Comparison of ENCODE assay signal across 33 cellular contexts in genomic region chr6:91611190-91611589, GRCh38.
"Had no signal": no experiment of that assay in that cellular context is flagged by ENCODE, and none has a peak within 500 bp of the region (broad histone marks: within the 10 kb centered on the region; RNA-seq: fewer than 3 reads in every experiment).

No MANE protein-coding gene starts in this region.

- H3K27ac ChIP-seq: adrenal gland, ascending aorta, body of pancreas, brain microvascular endothelial cell, breast epithelium, cardiac muscle cell had no signal

- H3K9me3 ChIP-seq: adrenal gland, ascending aorta, body of pancreas, breast epithelium had no signal

- H3K36me3 ChIP-seq: adrenal gland, ascending aorta, brain microvascular endothelial cell, breast epithelium, cardiac muscle cell had no signal

- ATAC-seq: activated naive CD4-positive, alpha-beta T cell treated with anti-CD3 and anti-CD28 coated beads, Interleukin-2, amount 50 U/mL, for 72 hours; activated naive CD8-positive, alpha-beta T cell treated with anti-CD3 and anti-CD28 coated beads, Interleukin-2, amount 50 U/mL, for 24 hours; activated T-cell treated with anti-CD3 and anti-CD28 coated beads, Interleukin-2, amount 50 U/mL, for 4 hours; activated T-cell treated with anti-CD3 and anti-CD28 coated beads, Interleukin-2, amount 50 U/mL, for 72 hours; activated T-helper 17 cell treated with anti-CD3 and anti-CD28 coated beads, Interleukin-2, amount 50 U/mL, for 72 hours; body of pancreas had no signal

- DNase-seq: activated effector memory CD4-positive, alpha-beta T cell treated with anti-CD3 and anti-CD28 coated beads, Interleukin-2, amount 50 U/mL, for 16 hours; activated effector memory CD4-positive, alpha-beta T cell treated with Interleukin-2 at 50 U/mL for 16 hours; activated gamma-delta T cell; activated gamma-delta T cell treated with Interleukin-2 at 50 U/mL for 16 hours; activated naive CD4-positive, alpha-beta T cell; activated naive CD4-positive, alpha-beta T cell treated with anti-CD3 and anti-CD28 coated beads for 36 hours; activated naive CD4-positive, alpha-beta T cell treated with anti-CD3 and anti-CD28 coated beads, Interleukin-2, amount 10 ng/mL, durations not matched to agents 7 days and 5 days; activated naive CD4-positive, alpha-beta T cell treated with anti-CD3 and anti-CD28 coated beads, Interleukin-2, amount 50 U/mL, for 16 hours; activated naive CD4-positive, alpha-beta T cell treated with Interleukin-2 at 50 U/mL for 16 hours; activated naive CD8-positive, alpha-beta T cell treated with anti-CD3 and anti-CD28 coated beads for 36 hours; activated naive CD8-positive, alpha-beta T cell treated with anti-CD3 and anti-CD28 coated beads, Interleukin-2, amount 10 ng/mL, durations not matched to agents 7 days and 5 days; activated naive CD8-positive, alpha-beta T cell treated with anti-CD3 and anti-CD28 coated beads, Interleukin-2, amount 50 U/mL, for 24 hours; activated T-cell treated with anti-CD3 and anti-CD28 coated beads, Interleukin-2, amount 50 U/mL, for 4 hours; activated T-cell treated with anti-CD3 and anti-CD28 coated beads, Interleukin-2, amount 50 U/mL, for 48 hours; activated T-cell treated with anti-CD3 and anti-CD28 coated beads, Interleukin-2, amount 50 U/mL, for 72 hours; adrenal gland; amniotic stem cell; amygdala; anterior cingulate cortex; aorta; body of pancreas; brain microvascular endothelial cell; caudate nucleus; central memory CD4-positive, alpha-beta T cell; cerebellar nuclear complex had no signal

- FAIRE-seq: astrocyte, bronchial epithelial cell, colon had no signal

- H3K27me3 ChIP-seq: adrenal gland, ascending aorta, body of pancreas, brain microvascular endothelial cell, breast epithelium, cardiac muscle cell had no signal

- H3K4me1 ChIP-seq: adrenal gland, ascending aorta, body of pancreas, breast epithelium had no signal

- H3K4me3 ChIP-seq: adrenal gland, ascending aorta, body of pancreas, breast epithelium, cardiac muscle cell had no signal
